Comparison of ENCODE assay signal across 10 cellular contexts in the genomic region with DNA sequence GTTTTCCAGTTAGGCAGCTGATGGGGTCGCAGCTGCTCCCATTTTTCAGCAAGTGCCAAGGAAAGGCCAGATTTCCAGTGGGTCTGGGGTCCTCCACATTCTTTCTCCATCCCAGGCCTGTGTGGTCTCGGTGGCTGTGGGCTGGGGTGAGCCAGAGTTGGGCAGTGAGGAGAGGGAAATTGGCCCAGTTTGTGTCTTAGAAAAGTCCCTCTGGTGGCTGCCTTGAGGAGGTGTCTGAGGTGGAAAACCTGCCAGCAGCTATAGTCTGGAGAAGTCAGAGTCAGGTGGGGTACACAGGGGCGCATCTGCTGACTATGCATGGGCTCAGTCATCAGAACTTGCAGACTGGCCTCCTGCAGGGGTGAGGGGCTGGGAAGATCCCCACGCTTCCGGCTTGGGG. TPM values are rescaled to one million over a fixed set of nuclear protein-coding genes. Genes with fewer than 3 reads are reported as not detected.
DNase-seq lines count a peak whose midpoint lies in the region; ATAC-seq, FAIRE-seq and TF ChIP-seq lines count a peak whose summit lies in the region.
"Had no signal": no experiment of that assay in that cellular context is flagged by ENCODE, and none has a peak within 500 bp of the region (broad histone marks: within the 10 kb centered on the region; RNA-seq: fewer than 3 reads in every experiment).

No MANE protein-coding gene starts in this region.

- intact Hi-C loops in right cardiac atrium (cut with DNase I) (no loop called here), heart left ventricle (cut with DNase I) (loop anchor here in 1 of 10 donors (10.0 kb wide), 1 partner anchor 135 kb away; no protein-coding TSS in a partner anchor), esophagus muscularis mucosa (cut with DNase I) (no loop called here)

- no peaks in the 10 kb centered on the region for H3K4me1 ChIP-seq in right cardiac atrium (ENCODE audit: control insufficient read depth, insufficient read depth, low read length)
- peaks cover 0 to 19% (median 8%) of the 10 kb centered on the region in 12 donors for H3K4me1 ChIP-seq in heart left ventricle
- H3K4me1 ChIP-seq in OCI-LY3 (ENCODE audit: low read length): no peaks in the 10 kb centered on the region
- peaks cover 12 to 49% (median 45%) of the 10 kb centered on the region in 4 donors for H3K4me1 ChIP-seq in esophagus muscularis mucosa

- FAIRE-seq in urothelium cell line (lab: Jason Lieb, UNC): no peak
- FAIRE-seq: TTC549 had no signal

- ATAC-seq in right cardiac atrium (no peak), heart left ventricle (no peak)

- 78% methylated on average over 5 of the region's 5 CpGs for WGBS in right cardiac atrium
- 83 to 93% (median 85%) methylated on average over 5 of the region's 5 CpGs for WGBS in heart left ventricle, 4 donors
- 74% methylated on average over 5 of the region's 5 CpGs for WGBS in esophagus muscularis mucosa

- no peak overlapping the region for H3K27ac ChIP-seq in right cardiac atrium (ENCODE audit: low read length)
- H3K27ac ChIP-seq in heart left ventricle: peak overlapping the region in 1 of 12 donors; percentile 32
- no peak overlapping the region for H3K27ac ChIP-seq in OCI-LY3 (ENCODE audit: low read length)
- H3K27ac ChIP-seq in esophagus muscularis mucosa (replicated peaks in 1 of 4): peak overlapping the region; percentile 59 to 94 (median 60)
- H3K27ac ChIP-seq: vagina had no signal

- peak in 2 of 3 donors; percentile 11 to 18 for DNase-seq in right cardiac atrium
- no peak for DNase-seq in heart left ventricle
- no peak for DNase-seq in esophagus muscularis mucosa (ENCODE audit: extremely low spot score)
- peak; percentile 54 for DNase-seq in urothelium cell line (ENCODE audit: low spot score)
- no peak for DNase-seq in CD1c-positive myeloid dendritic cell (ENCODE audit: extremely low spot score)
- no peak for DNase-seq in NCI-H2196 treated with DMSO at 0.1 percent for 48 hours (lab: John Stamatoyannopoulos, UW; ENCODE audit: unreplicated experiment)
- no peak for DNase-seq in NCI-H1105 (lab: John Stamatoyannopoulos, UW)

- no peak overlapping the region for H3K4me3 ChIP-seq in right cardiac atrium (ENCODE audit: low read length)
- H3K4me3 ChIP-seq in heart left ventricle: no peak overlapping the region
- H3K4me3 ChIP-seq in OCI-LY3 (ENCODE audit: low read length): no peak overlapping the region
- H3K4me3 ChIP-seq in esophagus muscularis mucosa: no peak overlapping the region
- H3K4me3 ChIP-seq: vagina had no signal

- TF ChIP-seq EP300 in esophagus muscularis mucosa (IDR thresholded peaks at IDR 0.05): no peak

- H3K9me3 ChIP-seq in right cardiac atrium (ENCODE audit: control insufficient read depth, low read length): no peaks in the 10 kb centered on the region
- no peaks in the 10 kb centered on the region for H3K9me3 ChIP-seq in heart left ventricle
- H3K9me3 ChIP-seq in OCI-LY3 (ENCODE audit: insufficient read depth, low read length): no peaks in the 10 kb centered on the region
- H3K9me3 ChIP-seq in esophagus muscularis mucosa: no peaks in the 10 kb centered on the region
- H3K9me3 ChIP-seq: vagina had no signal

- no peak for TF ChIP-seq CTCF in heart left ventricle (IDR thresholded peaks at IDR 0.05)
- peak; percentile 26; the same call in 1 of the 2 replicates for TF ChIP-seq CTCF in OCI-LY3 (IDR thresholded peaks at IDR 0.05; ENCODE audit: low read depth, low read length)
- peak; percentile 34 to 54 (median 52) for TF ChIP-seq CTCF in esophagus muscularis mucosa (IDR thresholded peaks at IDR 0.05)

- H3K27me3 ChIP-seq in right cardiac atrium (ENCODE audit: control insufficient read depth, insufficient read depth) (no peaks in the 10 kb centered on the region), heart left ventricle (no peaks in the 10 kb centered on the region), OCI-LY3 (ENCODE audit: low read depth, low read length) (no peaks in the 10 kb centered on the region), esophagus muscularis mucosa (no peaks in the 10 kb centered on the region)
- H3K27me3 ChIP-seq: vagina had no signal

- no peak overlapping the region for H2AFZ ChIP-seq in OCI-LY3 (ENCODE audit: low read depth, low read length)

- H3K9ac ChIP-seq in OCI-LY3 (ENCODE audit: low read length): no peak overlapping the region

- no peaks in the 10 kb centered on the region for H4K20me1 ChIP-seq in OCI-LY3 (ENCODE audit: insufficient read depth, low read length)

- H3K36me3 ChIP-seq in heart left ventricle (no peaks in the 10 kb centered on the region), OCI-LY3 (replicated peaks; ENCODE audit: low read depth, low read length) (no peaks in the 10 kb centered on the region), esophagus muscularis mucosa (no peaks in the 10 kb centered on the region)
- H3K36me3 ChIP-seq: vagina had no signal

- no peaks in the 10 kb centered on the region for H3K79me2 ChIP-seq in OCI-LY3 (ENCODE audit: low read length)

- TF ChIP-seq POLR2A in heart left ventricle (IDR thresholded peaks at IDR 0.05) (no peak), esophagus muscularis mucosa (IDR thresholded peaks at IDR 0.05; ENCODE audit: low read depth) (no peak)

- H3K4me2 ChIP-seq in OCI-LY3 (ENCODE audit: low read length): no peak overlapping the region

RNA-seq across cellular contexts. Expression of gene MRGPRD, which starts 30.5 kb away (rescaled TPM):
- not detected for total RNA-seq in right cardiac atrium
- polyA plus RNA-seq in right cardiac atrium: not detected
- total RNA-seq in heart left ventricle: not detected
- polyA plus RNA-seq in heart left ventricle: not detected
- total RNA-seq in esophagus muscularis mucosa: 1 to 10 TPM in 1 of 4 donors, under 1 TPM in 2, not detected in 1; 0.32 to 2.5 (median 0.66) TPM
- total RNA-seq: vagina had no signal

RNA-seq across cellular contexts. Expression of gene IGHMBP2, which starts 46.6 kb away (rescaled TPM):
- 10 to 100 TPM; 11.1 to 12.7 (median 11.9) TPM for total RNA-seq in right cardiac atrium
- polyA plus RNA-seq in right cardiac atrium: 10.4 TPM
- 10 to 100 TPM in 6 of 9 donors, 1 to 10 TPM in 3; 8.3 to 18.9 (median 13.7) TPM for total RNA-seq in heart left ventricle
- polyA plus RNA-seq in heart left ventricle: 10 to 100 TPM; 10.3 to 12.6 TPM
- 10 to 100 TPM; 11.6 to 30.8 (median 28.0) TPM for total RNA-seq in esophagus muscularis mucosa

RNA-seq across cellular contexts. Expression of gene MRPL21, which starts 46.6 kb away (rescaled TPM):
- total RNA-seq in right cardiac atrium (10 to 100 TPM; 57.3 to 85.5 (median 80.0) TPM), heart left ventricle (100 to 1,000 TPM in 2 of 9 donors, 10 to 100 TPM in 7; 59.9 to 120 (median 87.9) TPM), esophagus muscularis mucosa (10 to 100 TPM; 47.2 to 66.2 (median 51.2) TPM)
- polyA plus RNA-seq in right cardiac atrium (144 TPM), heart left ventricle (100 to 1,000 TPM; 117 to 230 TPM)

Comparison
In these comparisons a context has a peak if more than half of its experiments do, and no peak if none do; other contexts are left out.
1. DNase-seq: peak in right cardiac atrium (2 of 3) and urothelium cell line (single experiment); none in heart left ventricle (0 of 5), esophagus muscularis mucosa (single experiment), CD1c-positive myeloid dendritic cell (single experiment), NCI-H2196 treated with DMSO at 0.1 percent for 48 hours (single experiment) and NCI-H1105 (single experiment).
2. H3K27ac ChIP-seq: peak in esophagus muscularis mucosa (4 of 4); none in right cardiac atrium (single experiment) and OCI-LY3 (single experiment).
3. CTCF ChIP-seq: peak in OCI-LY3 (single experiment) and esophagus muscularis mucosa (3 of 3); none in heart left ventricle (0 of 12).